11 cellular contexts compared by ENCODE assay signal in the genomic region with DNA sequence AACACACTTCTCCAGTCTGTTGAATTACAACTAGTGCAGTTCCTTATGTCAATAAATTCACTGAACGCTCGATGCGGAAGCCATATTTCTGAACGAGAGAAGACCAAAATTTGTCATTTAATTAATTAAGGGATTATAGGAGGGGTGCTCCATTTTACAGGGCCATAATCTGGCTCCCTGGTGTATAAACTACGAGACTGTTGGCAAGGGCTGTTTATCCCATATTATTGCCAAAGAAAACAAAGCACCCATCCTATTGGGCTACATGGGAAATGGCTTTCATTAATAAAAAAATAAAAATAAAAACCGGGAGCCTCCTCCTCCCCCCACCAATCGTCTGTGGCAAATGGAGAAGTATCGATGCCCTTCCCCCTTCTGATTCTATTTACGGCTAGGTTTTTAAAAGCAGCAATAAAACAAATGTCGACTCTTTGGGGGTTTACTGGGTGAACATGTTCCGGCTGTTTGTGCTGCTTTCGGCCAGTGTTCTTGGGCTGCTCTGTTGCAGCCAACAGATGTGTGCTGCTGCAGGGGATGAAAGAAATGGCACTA. TPM values are rescaled to one million over a fixed set of nuclear protein-coding genes. Genes with fewer than 3 reads are reported as not detected.
DNase-seq lines count a peak whose midpoint lies in the region; TF ChIP-seq lines count a peak whose summit lies in the region.
"Had no signal": no experiment of that assay in that cellular context is flagged by ENCODE, and none has a peak within 500 bp of the region (broad histone marks: within the 10 kb centered on the region; RNA-seq: fewer than 3 reads in every experiment).

No MANE protein-coding gene starts in this region.

- H3K27me3 ChIP-seq in BLaER1 treated with 17β-estradiol and CSF1 and Interleukin-3, amounts not matched to agents 10 nM and 100 nM, result no peaks in the 10 kb centered on the region

- H3K27me3 Mint-ChIP-seq in nephron (ENCODE audit: low read depth), result no peaks in the 10 kb centered on the region
- H3K27me3 Mint-ChIP-seq: central memory CD8-positive, alpha-beta T cell had no signal

- H3K9me3 ChIP-seq in BLaER1 treated with 17β-estradiol and CSF1 and Interleukin-3, amounts not matched to agents 10 nM and 100 nM (replicated peaks in 1 of 11), result peaks cover 0 to 16% (median 11%) of the 10 kb centered on the region in 11 experiments; a peak in 11 of 22 replicates

- H3K36me3 ChIP-seq in BLaER1 treated with 17β-estradiol and CSF1 and Interleukin-3, amounts not matched to agents 10 nM and 100 nM, result peaks cover 10 to 38% (median 32%) of the 10 kb centered on the region in 11 experiments; a peak in 21 of 22 replicates

- DNase-seq in NCI-H526 (lab: John Stamatoyannopoulos, UW), result peak; percentile 38 to 54
- DNase-seq in fibroblast of villous mesenchyme (ENCODE audit: low read depth), result no peak
- DNase-seq in NCI-H524 (lab: John Stamatoyannopoulos, UW), result no peak
- no peak for DNase-seq in cerebellum (ENCODE audit: low spot score)
- DNase-seq in GM13976 (ENCODE audit: low spot score), result no peak
- DNase-seq in stimulated activated CD4-positive, alpha-beta T cell treated with anti-CD3 and anti-CD28 coated beads, Interleukin-15, amount 100 ng/mL, for 24 hours, result no peak
- DNase-seq: NCI-H226 had no signal

- H3K27ac Mint-ChIP-seq in nephron, result peak overlapping the region; percentile 58 to 93 (median 91)

- peak overlapping the region in 6 of 10 experiments; percentile 12 to 49 (median 33); a peak in 6 of 20 replicates for H3K4me3 ChIP-seq in BLaER1 treated with 17β-estradiol and CSF1 and Interleukin-3, amounts not matched to agents 10 nM and 100 nM
- H3K4me3 ChIP-seq in fibroblast of villous mesenchyme (ENCODE audit: low read depth, low read length), result peak overlapping the region; percentile 26

- in situ Hi-C loops in GM13976 (cut with MboI; ENCODE audit: low sequenced_read_pairs, unreplicated experiment), result no loop called here

- H3K4me1 Mint-ChIP-seq in nephron, result peaks cover 64% of the 10 kb centered on the region

- peak overlapping the region; percentile 58 to 96 (median 89) for H3K4me3 Mint-ChIP-seq in nephron
- H3K4me3 Mint-ChIP-seq: central memory CD8-positive, alpha-beta T cell; neural crest cell had no signal

- H3K4me2 ChIP-seq in BLaER1 treated with 17β-estradiol and CSF1 and Interleukin-3, amounts not matched to agents 10 nM and 100 nM, result peak overlapping the region; percentile 68 to 95 (median 84)

- H3K9ac ChIP-seq in BLaER1 treated with 17β-estradiol and CSF1 and Interleukin-3, amounts not matched to agents 10 nM and 100 nM, result peak overlapping the region in 7 of 11 experiments; percentile 1 to 49 (median 33); a peak in 8 of 22 replicates

- H3K27ac ChIP-seq in BLaER1 treated with 17β-estradiol and CSF1 and Interleukin-3, amounts not matched to agents 10 nM and 100 nM, result peak overlapping the region in 8 of 11 experiments; percentile 22 to 66 (median 40); a peak in 12 of 22 replicates

- H3K4me1 ChIP-seq in BLaER1 treated with 17β-estradiol and CSF1 and Interleukin-3, amounts not matched to agents 10 nM and 100 nM, result peaks cover 39 to 67% (median 51%) of the 10 kb centered on the region in 10 experiments

- peaks cover 0 to 53% (median 0%) of the 10 kb centered on the region in 11 experiments; a peak in 4 of 22 replicates for H4K20me1 ChIP-seq in BLaER1 treated with 17β-estradiol and CSF1 and Interleukin-3, amounts not matched to agents 10 nM and 100 nM

- peaks cover 25% of the 10 kb centered on the region for H3K36me3 Mint-ChIP-seq in nephron (ENCODE audit: low read depth)

- TF ChIP-seq CTCF in fibroblast of villous mesenchyme (IDR thresholded peaks at IDR 0.05; ENCODE audit: insufficient read depth, low read depth, low read length) (no peak), nephron (IDR thresholded peaks at IDR 0.05; ENCODE audit: unreplicated experiment in 3 of 3) (no peak), GM13976 (IDR thresholded peaks at IDR 0.05; ENCODE audit: borderline replicate concordance, control extremely low read depth, extremely low read depth, insufficient read depth, missing control alignments) (no peak)

- H3K9me3 Mint-ChIP-seq in nephron, result no peaks in the 10 kb centered on the region
- H3K9me3 Mint-ChIP-seq: central memory CD8-positive, alpha-beta T cell; neural crest cell had no signal

RNA-seq across cellular contexts. Expression of a gene that starts 24.8 kb away (rescaled TPM):
- total RNA-seq in fibroblast of villous mesenchyme (9.3 and 14.7 TPM in 2 replicates), cerebellum (16.4 TPM)

Comparison
In these comparisons a context has a peak if more than half of its experiments do, and no peak if none do; other contexts are left out.
1. DNase-seq: peak in NCI-H526 (2 of 2); none in fibroblast of villous mesenchyme (single experiment), NCI-H524 (0 of 2), cerebellum (single experiment), GM13976 (single experiment) and stimulated activated CD4-positive, alpha-beta T cell treated with anti-CD3 and anti-CD28 coated beads, Interleukin-15, amount 100 ng/mL, for 24 hours (single experiment).